ENCODE assay signal across 9 cellular contexts in genomic region chr14:63759454-63759853, GRCh38. TPM values are rescaled to one million over a fixed set of nuclear protein-coding genes. Genes with fewer than 3 reads are reported as not detected.
DNase-seq lines count a peak whose midpoint lies in the region; ATAC-seq, FAIRE-seq and TF ChIP-seq lines count a peak whose summit lies in the region.
"Had no signal": no experiment of that assay in that cellular context is flagged by ENCODE, and none has a peak within 500 bp of the region (broad histone marks: within the 10 kb centered on the region; RNA-seq: fewer than 3 reads in every experiment).

No MANE protein-coding gene starts in this region.

- ATAC-seq in HG03460 (IDR thresholded peaks at IDR 0.05; ENCODE audit: unreplicated experiment): peak; percentile 85

- H3K14ac ChIP-seq in neuronal stem cell (ENCODE audit: low read length): no peak overlapping the region

- TF ChIP-seq POLR2A in endothelial cell of umbilical vein (IDR thresholded peaks at IDR 0.05; ENCODE audit: low read depth, low read length) (no peak), vagina (IDR thresholded peaks at IDR 0.05) (no peak), thyroid gland (IDR thresholded peaks at IDR 0.05) (no peak)

- H3K9me3 ChIP-seq in endothelial cell of umbilical vein (replicated peaks; ENCODE audit: control insufficient read depth, insufficient read depth, low read length): no peaks in the 10 kb centered on the region
- no peaks in the 10 kb centered on the region for H3K9me3 ChIP-seq in vagina
- no peaks in the 10 kb centered on the region for H3K9me3 ChIP-seq in thyroid gland
- H3K9me3 ChIP-seq in neuronal stem cell (replicated peaks in 1 of 2; ENCODE audit: control insufficient read depth in 2 of 2, insufficient read depth in 1 of 2, low read depth in 1 of 2, low read length in 2 of 2): no peaks in the 10 kb centered on the region

- no peak overlapping the region for H4K8ac ChIP-seq in neuronal stem cell (ENCODE audit: low read depth, low read length)

- H3K27me3 ChIP-seq in endothelial cell of umbilical vein (ENCODE audit: control insufficient read depth in 2 of 2, insufficient read depth in 2 of 2, low read length in 2 of 2): no peaks in the 10 kb centered on the region
- H3K27me3 ChIP-seq in vagina: no peaks in the 10 kb centered on the region
- no peaks in the 10 kb centered on the region for H3K27me3 ChIP-seq in thyroid gland
- no peaks in the 10 kb centered on the region for H3K27me3 ChIP-seq in neuronal stem cell (ENCODE audit: control insufficient read depth in 3 of 3, insufficient read depth in 3 of 3, low read depth in 1 of 3, low read length in 3 of 3)

- no peak overlapping the region for H3K4me2 ChIP-seq in endothelial cell of umbilical vein (ENCODE audit: insufficient read depth, low read length)
- no peak overlapping the region for H3K4me2 ChIP-seq in neuronal stem cell (ENCODE audit: insufficient read depth, low read length, poor library complexity, severe bottlenecking)

- H3K36me3 ChIP-seq in endothelial cell of umbilical vein (ENCODE audit: control insufficient read depth in 2 of 2, extremely low read depth in 1 of 2, insufficient read depth in 2 of 2, low read length in 2 of 2) (no peaks in the 10 kb centered on the region), vagina (no peaks in the 10 kb centered on the region), thyroid gland (no peaks in the 10 kb centered on the region), neuronal stem cell (replicated peaks in 1 of 2; ENCODE audit: control insufficient read depth in 2 of 2, insufficient read depth in 2 of 2, low read length in 2 of 2) (no peaks in the 10 kb centered on the region)

- H3K9me1 ChIP-seq in endothelial cell of umbilical vein (replicated peaks; ENCODE audit: control insufficient read depth, extremely low read depth, insufficient read depth, low read length): no peaks in the 10 kb centered on the region

- intact Hi-C loops in endothelial cell of umbilical vein (cut with micrococcal nuclease): no loop called here
- intact Hi-C loops in vagina (cut with DNase I): no loop called here
- intact Hi-C loops in thyroid gland (cut with DNase I): no loop called here

- no peak overlapping the region for H4K91ac ChIP-seq in neuronal stem cell (ENCODE audit: low read depth, low read length, poor library complexity)

- H3K9ac ChIP-seq in endothelial cell of umbilical vein (replicated peaks; ENCODE audit: extremely low read depth, insufficient read depth, low read length) (no peak overlapping the region), neuronal stem cell (ENCODE audit: low read depth, low read length, poor library complexity) (no peak overlapping the region)

- H2AK5ac ChIP-seq in neuronal stem cell (ENCODE audit: low read depth, low read length): no peak overlapping the region

- peak overlapping the region; percentile 51 for H2AFZ ChIP-seq in endothelial cell of umbilical vein (ENCODE audit: low read depth, low read length)
- no peak overlapping the region for H2AFZ ChIP-seq in neuronal stem cell (ENCODE audit: low read length)

- no peak overlapping the region for H3K27ac ChIP-seq in endothelial cell of umbilical vein (ENCODE audit: insufficient read depth, low read depth, low read length)
- H3K27ac ChIP-seq in vagina: no peak overlapping the region
- no peak overlapping the region for H3K27ac ChIP-seq in thyroid gland
- H3K27ac ChIP-seq in neuronal stem cell (replicated peaks; ENCODE audit: low read length): no peak overlapping the region

- H3K4me3 ChIP-seq in AG10803 (ENCODE audit: low read length) (no peak overlapping the region), endothelial cell of umbilical vein (replicated peaks in 1 of 3; ENCODE audit: insufficient read depth in 1 of 3, low read depth in 1 of 3, low read length in 3 of 3) (no peak overlapping the region), vagina (no peak overlapping the region), thyroid gland (replicated peaks in 1 of 3) (no peak overlapping the region), neuronal stem cell (ENCODE audit: low read length in 2 of 2) (no peak overlapping the region)

- dilution Hi-C loops in endothelial cell of umbilical vein (cut with MboI; ENCODE audit: extremely low pct_ligation_motif_present, low sequenced_read_pairs): no loop called here

- H4K20me1 ChIP-seq in endothelial cell of umbilical vein (replicated peaks; ENCODE audit: control insufficient read depth, extremely low read depth, insufficient read depth, low read length): no peaks in the 10 kb centered on the region

- H3K79me2 ChIP-seq in endothelial cell of umbilical vein (ENCODE audit: control insufficient read depth, insufficient read depth, low read length): no peaks in the 10 kb centered on the region

- POLR2A ChIA-PET in endothelial cell of umbilical vein (lab: Charles Lee): no interaction called here

- no peak for TF ChIP-seq CTCF in AG10803 (conservative IDR thresholded peaks at IDR 0.05; ENCODE audit: low read length)
- no peak for TF ChIP-seq CTCF in endothelial cell of umbilical vein (IDR thresholded peaks at IDR 0.05; ENCODE audit: extremely low read depth in 1 of 2, insufficient read depth in 1 of 2, low read depth in 1 of 2, low read length in 2 of 2)
- no peak for TF ChIP-seq CTCF in vagina (IDR thresholded peaks at IDR 0.05)
- TF ChIP-seq CTCF in thyroid gland (IDR thresholded peaks at IDR 0.05): no peak

- 63 to 68% methylated on average over 5 of the region's 5 CpGs for WGBS in thyroid gland, 2 donors
- no CpG with 5 or more reads among the region's 5 CpGs for WGBS in neuronal stem cell (ENCODE audit: extremely low coverage in 2 of 2, insufficient read length in 2 of 2, insufficient replicate concordance in 1 of 2), 2 donors

- H2BK15ac ChIP-seq in neuronal stem cell (ENCODE audit: low read length): no peak overlapping the region

- no peak overlapping the region for H3K4ac ChIP-seq in neuronal stem cell (ENCODE audit: low read length)

- no peak overlapping the region for H3K23ac ChIP-seq in neuronal stem cell (ENCODE audit: low read depth, low read length, poor library complexity)

- no peak overlapping the region for H2BK12ac ChIP-seq in neuronal stem cell (ENCODE audit: low read length)

- CTCF ChIA-PET in endothelial cell of umbilical vein (lab: Charles Lee): interaction anchor here (1.1 to 1.5 kb wide), 2 partner anchors 9 to 11 kb away, joined by 3 to 4 read pairs; no protein-coding TSS in a partner anchor

- no peaks in the 10 kb centered on the region for H3K79me1 ChIP-seq in neuronal stem cell (ENCODE audit: low read depth, low read length)

- no TSS peak for BruUV-seq in endothelial cell of umbilical vein (replicated peaks; lab: Mats Ljungman, UMichigan)

- H3K18ac ChIP-seq in neuronal stem cell (ENCODE audit: low read length): no peak overlapping the region

- H3K4me1 ChIP-seq in endothelial cell of umbilical vein (ENCODE audit: control insufficient read depth, extremely low read depth, insufficient read depth, low read length) (no peaks in the 10 kb centered on the region), vagina (no peaks in the 10 kb centered on the region), thyroid gland (no peaks in the 10 kb centered on the region), neuronal stem cell (ENCODE audit: control insufficient read depth in 2 of 2, insufficient read depth in 1 of 2, low read depth in 1 of 2, low read length in 2 of 2) (no peaks in the 10 kb centered on the region)

- no peak overlapping the region for H2BK120ac ChIP-seq in neuronal stem cell (ENCODE audit: low read depth, low read length)

- peak; percentile 12 for FAIRE-seq in endothelial cell of umbilical vein (lab: Jason Lieb, UNC)
- FAIRE-seq: astrocyte had no signal

- H2BK5ac ChIP-seq in neuronal stem cell (ENCODE audit: low read length): no peak overlapping the region

- peak; percentile 40 for DNase-seq in AG10803 (ENCODE audit: low read depth)
- peak; percentile 32 for DNase-seq in GM19238 (ENCODE audit: insufficient read length, low spot score)
- DNase-seq in endothelial cell of umbilical vein (ENCODE audit: low read depth, low spot score): no peak
- DNase-seq in vagina (ENCODE audit: extremely low spot score in 2 of 2): no peak
- DNase-seq in thyroid gland: no peak
- no peak for DNase-seq in neuronal stem cell (ENCODE audit: low spot score)
- no peak for DNase-seq in activated CD4-positive, alpha-beta T cell treated with anti-CD3 and anti-CD28 coated beads, Interleukin-2, amount 50 U/mL, for 4 hours

TF ChIP-seq in endothelial cell of umbilical vein, 7 proteins besides CTCF, POLR2A, EP300 and RAD21:
- TF ChIP-seq EZH2 (IDR thresholded peaks at IDR 0.05; ENCODE audit: borderline replicate concordance, low read depth, low read length, severe bottlenecking) (no peak), MYC (IDR thresholded peaks at IDR 0.05; ENCODE audit: low read depth, low read length) (no peak), MAX (IDR thresholded peaks at IDR 0.05; ENCODE audit: insufficient read depth, insufficient read length) (no peak), GATA2 (IDR thresholded peaks at IDR 0.05; ENCODE audit: insufficient read depth, insufficient read length, low read depth, low read length) (no peak), POLR2AphosphoS5 (IDR thresholded peaks at IDR 0.05; ENCODE audit: insufficient read depth, low read depth, low read length) (no peak), JUN (IDR thresholded peaks at IDR 0.05; ENCODE audit: borderline replicate concordance, insufficient read depth, insufficient read length, low read depth) (no peak), FOS (IDR thresholded peaks at IDR 0.05; ENCODE audit: borderline replicate concordance, insufficient read depth, low read length) (no peak)

RNA-seq across cellular contexts. Expression of gene SGPP1, which starts 31.6 kb away (rescaled TPM):
- total RNA-seq in endothelial cell of umbilical vein: 7.6 and 7.9 TPM in 2 replicates
- 4.5 and 6.2 TPM in 2 replicates for polyA plus RNA-seq in endothelial cell of umbilical vein
- 2.8 and 3.3 TPM in 2 replicates for polyA plus RNA-seq in endothelial cell of umbilical vein (2011; cell fraction: cytosol; rRNA removed)
- polyA plus RNA-seq in endothelial cell of umbilical vein (2011; cell fraction: nucleus; rRNA removed): 3.0 and 4.8 TPM in 2 replicates
- polyA plus RNA-seq in endothelial cell of umbilical vein (2012): 4.4 and 5.6 TPM in 2 replicates
- polyA minus RNA-seq in endothelial cell of umbilical vein: 5.4 TPM in 2 replicates
- polyA minus RNA-seq in endothelial cell of umbilical vein (2011; cell fraction: cytosol; rRNA and poly(A)+ RNA removed): 13.2 TPM
- polyA minus RNA-seq in endothelial cell of umbilical vein (2011; cell fraction: nucleus; rRNA and poly(A)+ RNA removed): 5.3 and 5.4 TPM in 2 replicates
- 21.1 TPM for total RNA-seq in vagina
- 10 to 100 TPM; 19.2 to 38.1 (median 25.7) TPM for total RNA-seq in thyroid gland
- 6.6 TPM for polyA plus RNA-seq in neuronal stem cell (2013, experiment 1 of 2)
- 6.7 TPM for polyA plus RNA-seq in neuronal stem cell (2013, experiment 2 of 2)

Comparison
In these comparisons a context has a peak if more than half of its experiments do, and no peak if none do; other contexts are left out.
1. DNase-seq: peak in AG10803 (single experiment) and GM19238 (single experiment); none in endothelial cell of umbilical vein (single experiment), vagina (0 of 2), thyroid gland (0 of 2), neuronal stem cell (single experiment) and activated CD4-positive, alpha-beta T cell treated with anti-CD3 and anti-CD28 coated beads, Interleukin-2, amount 50 U/mL, for 4 hours (0 of 2).